Comparison of ENCODE assay signal across 9 cellular contexts in genomic region chr15:41894251-41894790, GRCh38. TPM values are rescaled to one million over a fixed set of nuclear protein-coding genes. Genes with fewer than 3 reads are reported as not detected.
DNase-seq lines count a peak whose midpoint lies in the region; ATAC-seq, FAIRE-seq and TF ChIP-seq lines count a peak whose summit lies in the region.
"Had no signal": no experiment of that assay in that cellular context is flagged by ENCODE, and none has a peak within 500 bp of the region (broad histone marks: within the 10 kb centered on the region; RNA-seq: fewer than 3 reads in every experiment).

No MANE protein-coding gene starts in this region.

- peaks cover 31% of the 10 kb centered on the region for H3K4me1 Mint-ChIP-seq in activated CD8-positive, alpha-beta memory T cell treated with anti-CD3 and anti-CD28 coated beads, Interleukin-2, amount 10 ng/mL, durations not matched to agents 7 days and 5 days
- peaks cover 24% of the 10 kb centered on the region for H3K4me1 Mint-ChIP-seq in activated CD8-positive, alpha-beta T cell treated with anti-CD3 and anti-CD28 coated beads for 36 hours (ENCODE audit: low read depth)
- H3K4me1 Mint-ChIP-seq in immature natural killer cell: peaks cover 34 to 48% of the 10 kb centered on the region in 2 donors

- H3K27ac Mint-ChIP-seq in activated CD8-positive, alpha-beta memory T cell treated with anti-CD3 and anti-CD28 coated beads, Interleukin-2, amount 10 ng/mL, durations not matched to agents 7 days and 5 days: peak overlapping the region; percentile 96
- peak overlapping the region; percentile 67 for H3K27ac Mint-ChIP-seq in activated CD8-positive, alpha-beta T cell treated with anti-CD3 and anti-CD28 coated beads for 36 hours
- H3K27ac Mint-ChIP-seq in immature natural killer cell: peak overlapping the region; percentile 98 to 100 (median 100)

- POLR2A ChIA-PET in activated CD8-positive, alpha-beta T cell treated with anti-CD3 and anti-CD28 coated beads for 36 hours (lab: Charles Lee): interaction anchor here (1.0 to 1.3 kb wide), 3 partner anchors 9 to 121 kb away, joined by 3 read pairs; partner anchors contain the start of gene MAPKBP1

- FAIRE-seq in RCC 7860 (lab: Jason Lieb, UNC): no peak

- H3K4me3 ChIP-seq in tibial artery: peak overlapping the region; percentile 20 to 41

- no peaks in the 10 kb centered on the region for H3K9me3 Mint-ChIP-seq in activated CD8-positive, alpha-beta memory T cell treated with anti-CD3 and anti-CD28 coated beads, Interleukin-2, amount 10 ng/mL, durations not matched to agents 7 days and 5 days (ENCODE audit: low read depth)
- no peaks in the 10 kb centered on the region for H3K9me3 Mint-ChIP-seq in activated CD8-positive, alpha-beta T cell treated with anti-CD3 and anti-CD28 coated beads for 36 hours
- H3K9me3 Mint-ChIP-seq in immature natural killer cell: no peaks in the 10 kb centered on the region

- intact Hi-C loops in activated CD8-positive, alpha-beta T cell treated with anti-CD3 and anti-CD28 coated beads for 36 hours (cut with micrococcal nuclease): no loop called here
- intact Hi-C loops in tibial artery (cut with DNase I; ENCODE audit: low total_unique reads): no loop called here

- TF ChIP-seq CTCF in activated CD8-positive, alpha-beta T cell treated with anti-CD3 and anti-CD28 coated beads for 36 hours (IDR thresholded peaks at IDR 0.05): no peak
- no peak for TF ChIP-seq CTCF in tibial artery (IDR thresholded peaks at IDR 0.05)

- DNase-seq in activated CD8-positive, alpha-beta memory T cell treated with anti-CD3 and anti-CD28 coated beads, Interleukin-2, amount 10 ng/mL, durations not matched to agents 7 days and 5 days: no peak
- no peak for DNase-seq in activated CD8-positive, alpha-beta memory T cell treated with anti-CD3 and anti-CD28 coated beads for 24 hours
- DNase-seq in activated CD8-positive, alpha-beta T cell treated with anti-CD3 and anti-CD28 coated beads for 36 hours: no peak
- DNase-seq in immature natural killer cell (no peak), tibial artery (no peak), dermis blood vessel endothelial cell (no peak), RCC 7860 (ENCODE audit: low spot score) (no peak), DMS114 treated with DMSO at 0.1 percent for 48 hours (lab: John Stamatoyannopoulos, UW; ENCODE audit: unreplicated experiment) (no peak)
- DNase-seq: cortex of kidney had no signal

- CTCF ChIA-PET in activated CD8-positive, alpha-beta memory T cell treated with anti-CD3 and anti-CD28 coated beads, Interleukin-2, amount 10 ng/mL, durations not matched to agents 7 days and 5 days (lab: Charles Lee): interaction anchor here (0.7 to 5.2 kb wide), 7 partner anchors 9 to 121 kb away, joined by 3 to 47 read pairs (median 6); partner anchors contain the start of gene MAPKBP1
- CTCF ChIA-PET in activated CD8-positive, alpha-beta T cell treated with anti-CD3 and anti-CD28 coated beads for 36 hours (lab: Charles Lee): interaction anchor here (0.9 to 2.3 kb wide), 2 partner anchors 10 to 121 kb away, joined by 3 to 19 read pairs; no protein-coding TSS in a partner anchor

- H3K27ac ChIP-seq in tibial artery: peak overlapping the region; percentile 51 to 66

- H3K36me3 ChIP-seq in tibial artery: peaks cover 0 to 31% (median 9%) of the 10 kb centered on the region in 3 donors

- no peaks in the 10 kb centered on the region for H3K9me3 ChIP-seq in tibial artery

- peaks cover 2% of the 10 kb centered on the region for H3K36me3 Mint-ChIP-seq in activated CD8-positive, alpha-beta memory T cell treated with anti-CD3 and anti-CD28 coated beads, Interleukin-2, amount 10 ng/mL, durations not matched to agents 7 days and 5 days
- no peaks in the 10 kb centered on the region for H3K36me3 Mint-ChIP-seq in activated CD8-positive, alpha-beta T cell treated with anti-CD3 and anti-CD28 coated beads for 36 hours (ENCODE audit: low read depth)
- peaks cover 0 to 8% (median 5%) of the 10 kb centered on the region in 3 donors for H3K36me3 Mint-ChIP-seq in immature natural killer cell

- ATAC-seq in activated CD8-positive, alpha-beta memory T cell treated with anti-CD3 and anti-CD28 coated beads, Interleukin-2, amount 10 ng/mL, durations not matched to agents 7 days and 5 days: no peak
- ATAC-seq in activated CD8-positive, alpha-beta T cell treated with anti-CD3 and anti-CD28 coated beads for 36 hours: no peak

- H3K27me3 ChIP-seq in tibial artery: no peaks in the 10 kb centered on the region

- no peaks in the 10 kb centered on the region for H3K27me3 Mint-ChIP-seq in activated CD8-positive, alpha-beta memory T cell treated with anti-CD3 and anti-CD28 coated beads, Interleukin-2, amount 10 ng/mL, durations not matched to agents 7 days and 5 days
- H3K27me3 Mint-ChIP-seq in activated CD8-positive, alpha-beta T cell treated with anti-CD3 and anti-CD28 coated beads for 36 hours: no peaks in the 10 kb centered on the region
- peaks cover 7 to 9% (median 7%) of the 10 kb centered on the region in 3 donors for H3K27me3 Mint-ChIP-seq in immature natural killer cell (ENCODE audit: low read depth in 3 of 3)

- peaks cover 6 to 26% (median 16%) of the 10 kb centered on the region in 4 donors for H3K4me1 ChIP-seq in tibial artery

- H3K4me3 Mint-ChIP-seq in activated CD8-positive, alpha-beta memory T cell treated with anti-CD3 and anti-CD28 coated beads, Interleukin-2, amount 10 ng/mL, durations not matched to agents 7 days and 5 days: peak overlapping the region; percentile 68
- H3K4me3 Mint-ChIP-seq in activated CD8-positive, alpha-beta T cell treated with anti-CD3 and anti-CD28 coated beads for 36 hours: peak overlapping the region; percentile 38
- H3K4me3 Mint-ChIP-seq in immature natural killer cell: peak overlapping the region; percentile 85 to 89 (median 87)

RNA-seq across cellular contexts. Expression of gene SPTBN5, which starts 0.5 kb away (rescaled TPM):
- total RNA-seq in activated CD8-positive, alpha-beta memory T cell treated with anti-CD3 and anti-CD28 coated beads, Interleukin-2, amount 10 ng/mL, durations not matched to agents 7 days and 5 days: under 1 TPM; 0.54 to 0.91 TPM
- under 1 TPM; 0.11 to 0.14 TPM for total RNA-seq in activated CD8-positive, alpha-beta T cell treated with anti-CD3 and anti-CD28 coated beads for 36 hours
- under 1 TPM in 1 of 3 donors, not detected in 2; 0.06 TPM for polyA plus RNA-seq in immature natural killer cell
- total RNA-seq in dermis blood vessel endothelial cell: 3.2 and 11.1 TPM in 2 replicates

RNA-seq across cellular contexts. Expression of gene PLA2G4B, which starts 55.7 kb away (rescaled TPM):
- total RNA-seq in activated CD8-positive, alpha-beta memory T cell treated with anti-CD3 and anti-CD28 coated beads, Interleukin-2, amount 10 ng/mL, durations not matched to agents 7 days and 5 days: 1 to 10 TPM; 2.8 to 7.7 TPM
- 1 to 10 TPM; 4.2 to 4.8 TPM for total RNA-seq in activated CD8-positive, alpha-beta T cell treated with anti-CD3 and anti-CD28 coated beads for 36 hours
- 1 to 10 TPM in 2 of 3 donors, not detected in 1; 1.1 to 2.7 TPM for polyA plus RNA-seq in immature natural killer cell
- total RNA-seq in dermis blood vessel endothelial cell: 0.23 and 1.0 TPM in 2 replicates
